ENCODE assay signal across 29 cellular contexts in the genomic region with DNA sequence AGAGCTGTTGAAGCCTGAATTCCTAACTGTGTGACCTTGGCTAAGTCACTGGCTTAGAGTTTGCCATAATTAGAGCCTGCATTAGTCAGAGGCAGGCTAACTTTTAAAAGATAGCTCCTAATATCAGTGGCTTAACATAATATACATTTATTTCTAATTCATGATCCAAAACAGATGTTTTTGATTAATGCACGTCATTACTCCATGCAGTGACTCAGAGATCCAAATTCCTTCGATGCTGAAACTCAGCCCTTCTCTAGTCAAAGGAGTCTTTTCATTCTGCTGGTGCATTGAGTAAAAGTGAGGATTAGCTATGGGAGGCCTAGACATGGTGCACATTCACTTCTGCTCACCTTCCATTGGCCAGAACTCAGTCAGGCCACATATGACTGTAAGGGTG. TPM values are rescaled to one million over a fixed set of nuclear protein-coding genes. Genes with fewer than 3 reads are reported as not detected.
A peak's percentile ranks its signal among the peaks of the same experiment; 100 is the strongest.
DNase-seq lines count a peak whose midpoint lies in the region; ATAC-seq and TF ChIP-seq lines count a peak whose summit lies in the region.
"Had no signal": no experiment of that assay in that cellular context is flagged by ENCODE, and none has a peak within 500 bp of the region (broad histone marks: within the 10 kb centered on the region; RNA-seq: fewer than 3 reads in every experiment).

No MANE protein-coding gene starts in this region.

- DNase-seq in EL, result peak; percentile 74
- DNase-seq in M059J (ENCODE audit: low read depth), result peak; percentile 13
- DNase-seq in fibroblast of peridontal ligament (ENCODE audit: extremely low read depth), result peak; percentile 61
- DNase-seq in smooth muscle cell (lab: John Stamatoyannopoulos, UW; ENCODE audit: unreplicated experiment), result no peak
- DNase-seq in effector memory CD8-positive, alpha-beta T cell, result no peak
- DNase-seq in DMS53 treated with DMSO at 0.1 percent for 48 hours (lab: John Stamatoyannopoulos, UW; ENCODE audit: unreplicated experiment), result no peak
- DNase-seq in colonic mucosa, result no peak
- DNase-seq: activated CD4-positive, alpha-beta T cell treated with anti-CD3 and anti-CD28 coated beads, Interleukin-2, amount 50 U/mL, for 1 hour; activated CD8-positive, alpha-beta memory T cell treated with anti-CD3 and anti-CD28 coated beads, Interleukin-2, amount 50 U/mL, for 4 hours; cortex of kidney; DMS 273 treated with DMSO at 0.1 percent for 48 hours; GF-D8; GOT3; kidney glomerular epithelial cell; mesendoderm; naive thymus-derived CD8-positive, alpha-beta T cell; NCI-H1048; NCI-H2029 treated with DMSO at 0.1 percent for 48 hours; NCI-H446; PC-3; posterior cingulate gyrus; SIG-M5; stimulated activated CD4-positive, alpha-beta T cell treated with anti-CD3 and anti-CD28 coated beads, Interleukin-2, amount 100 ng/mL, for 24 hours; stimulated activated naive CD4-positive, alpha-beta T cell had no signal

- no peaks in the 10 kb centered on the region for H4K20me1 ChIP-seq in smooth muscle cell (ENCODE audit: low read depth)

- H3K4me1 ChIP-seq in smooth muscle cell (ENCODE audit: low read depth) (no peaks in the 10 kb centered on the region), colonic mucosa (no peaks in the 10 kb centered on the region)
- H3K4me1 ChIP-seq: breast epithelium had no signal

- H3K79me2 ChIP-seq in smooth muscle cell (ENCODE audit: low read depth), result no peaks in the 10 kb centered on the region

- intact Hi-C loops in colonic mucosa (cut with DNase I), result no loop called here

- H3K27ac Mint-ChIP-seq in effector memory CD8-positive, alpha-beta T cell, result no peak overlapping the region
- H3K27ac Mint-ChIP-seq: activated T-helper 2 cell treated with anti-CD3 and anti-CD28 coated beads, Interferon-gamma antibody, Interleukin-2, Interleukin-4, amounts not matched to agents 10 μg/mL and 5 μg/mL and 100 μg/mL, durations not matched to agents 14 hours and 24 hours and 36 hours; naive thymus-derived CD8-positive, alpha-beta T cell; T-helper 1 cell treated with Interleukin-12 subunit alpha and Interleukin-12 subunit beta and Interleukin-4 antibody, amounts not matched to agents 30 μg/mL and 1 μg/mL, for 36 hours had no signal

- H3K36me3 Mint-ChIP-seq in effector memory CD8-positive, alpha-beta T cell (ENCODE audit: insufficient read depth), result no peaks in the 10 kb centered on the region
- H3K36me3 Mint-ChIP-seq: naive thymus-derived CD8-positive, alpha-beta T cell had no signal

- TF ChIP-seq CTCF in smooth muscle cell (IDR thresholded peaks at IDR 0.05; ENCODE audit: borderline replicate concordance, insufficient read depth, poor library complexity, severe bottlenecking) (no peak), colonic mucosa (IDR thresholded peaks at IDR 0.05) (no peak)

- H3K27ac ChIP-seq in smooth muscle cell (ENCODE audit: low read depth) (peak overlapping the region; percentile 41), colonic mucosa (no peak overlapping the region)
- H3K27ac ChIP-seq: breast epithelium, C4-2B, KMS-11 had no signal

- H3K4me2 ChIP-seq in smooth muscle cell, result no peak overlapping the region
- H3K4me2 ChIP-seq: KMS-11 had no signal

- no peaks in the 10 kb centered on the region for H3F3A ChIP-seq in smooth muscle cell (ENCODE audit: low read depth)

- H3K4me3 ChIP-seq in smooth muscle cell, result no peak overlapping the region
- H3K4me3 ChIP-seq in colonic mucosa, result no peak overlapping the region
- H3K4me3 ChIP-seq: breast epithelium had no signal

- H3K4me3 Mint-ChIP-seq in effector memory CD8-positive, alpha-beta T cell, result no peak overlapping the region
- H3K4me3 Mint-ChIP-seq: naive thymus-derived CD8-positive, alpha-beta T cell; T-helper 1 cell treated with Interleukin-12 subunit alpha and Interleukin-12 subunit beta and Interleukin-4 antibody, amounts not matched to agents 30 μg/mL and 1 μg/mL, for 36 hours had no signal

- H3K9me3 ChIP-seq in smooth muscle cell (replicated peaks; ENCODE audit: low read depth) (no peaks in the 10 kb centered on the region), colonic mucosa (no peaks in the 10 kb centered on the region)
- H3K9me3 ChIP-seq: breast epithelium had no signal

- H3K27me3 ChIP-seq in smooth muscle cell (ENCODE audit: low read depth) (peaks cover 5% of the 10 kb centered on the region), colonic mucosa (no peaks in the 10 kb centered on the region)
- H3K27me3 ChIP-seq: breast epithelium had no signal

- peaks cover 10 to 20% of the 10 kb centered on the region in 2 donors for H3K27me3 Mint-ChIP-seq in effector memory CD8-positive, alpha-beta T cell

- WGBS in smooth muscle cell (ENCODE audit: low lambda C conversion rate), result 27% methylated on average over 2 of the region's 2 CpGs

- H3K9ac ChIP-seq in smooth muscle cell (ENCODE audit: low read depth) (no peak overlapping the region), colonic mucosa (ENCODE audit: low read depth in 2 of 2, low read length in 2 of 2) (no peak overlapping the region)
- H3K9ac ChIP-seq: KMS-11 had no signal

- H3K4me1 Mint-ChIP-seq in effector memory CD8-positive, alpha-beta T cell (ENCODE audit: low read depth in 2 of 2), result no peaks in the 10 kb centered on the region
- H3K4me1 Mint-ChIP-seq: naive thymus-derived CD8-positive, alpha-beta T cell had no signal

- H3K36me3 ChIP-seq in smooth muscle cell (ENCODE audit: low read depth) (no peaks in the 10 kb centered on the region), colonic mucosa (no peaks in the 10 kb centered on the region)
- H3K36me3 ChIP-seq: breast epithelium had no signal

- no peaks in the 10 kb centered on the region for H3K9me3 Mint-ChIP-seq in effector memory CD8-positive, alpha-beta T cell
- H3K9me3 Mint-ChIP-seq: activated T-helper 2 cell treated with anti-CD3 and anti-CD28 coated beads, Interferon-gamma antibody, Interleukin-2, Interleukin-4, amounts not matched to agents 10 μg/mL and 5 μg/mL and 100 μg/mL, durations not matched to agents 14 hours and 24 hours and 36 hours; naive thymus-derived CD8-positive, alpha-beta T cell; T-helper 1 cell treated with Interleukin-12 subunit alpha and Interleukin-12 subunit beta and Interleukin-4 antibody, amounts not matched to agents 30 μg/mL and 1 μg/mL, for 36 hours had no signal

- ATAC-seq in effector memory CD8-positive, alpha-beta T cell (replicated peaks), result no peak
- ATAC-seq: naive thymus-derived CD8-positive, alpha-beta T cell; PC-3 had no signal

- no peak overlapping the region for H2AFZ ChIP-seq in smooth muscle cell (ENCODE audit: low read depth)

RNA-seq across cellular contexts. Expression of gene IRX3, which starts 49.8 kb away (rescaled TPM):
- total RNA-seq in M059J (2014; rRNA removed; shearing (Covaris generic)), result 8.4 and 12.7 TPM in 2 replicates
- total RNA-seq in smooth muscle cell (0.49 and 4.9 TPM in 2 replicates), colonic mucosa (under 1 TPM in 1 of 2 donors, not detected in 1; 0.54 TPM)
- 1.1 and 3.1 TPM in 2 replicates for polyA plus RNA-seq in smooth muscle cell
- total RNA-seq: naive thymus-derived CD8-positive, alpha-beta T cell; PC-3 had no signal
- polyA plus RNA-seq: naive thymus-derived CD8-positive, alpha-beta T cell had no signal

Comparison
In these comparisons a context has a peak if more than half of its experiments do, and no peak if none do; other contexts are left out.
1. DNase-seq: peak in EL (single experiment), M059J (single experiment) and fibroblast of peridontal ligament (single experiment); none in smooth muscle cell (single experiment), effector memory CD8-positive, alpha-beta T cell (0 of 3), DMS53 treated with DMSO at 0.1 percent for 48 hours (single experiment) and colonic mucosa (single experiment).